In genomic region chr10:450463-450862, GRCh38 we compare ENCODE assay signal across 12 cellular contexts.
DNase-seq lines count a peak whose midpoint lies in the region; ATAC-seq and TF ChIP-seq lines count a peak whose summit lies in the region.
"Had no signal": no experiment of that assay in that cellular context is flagged by ENCODE, and none has a peak within 500 bp of the region (broad histone marks: within the 10 kb centered on the region; RNA-seq: fewer than 3 reads in every experiment).

No MANE protein-coding gene starts in this region.

- no peaks in the 10 kb centered on the region for H3K27me3 Mint-ChIP-seq in CD4-positive, alpha-beta memory T cell
- peaks cover 11 to 13% of the 10 kb centered on the region in 2 donors for H3K27me3 Mint-ChIP-seq in natural killer cell treated with Interleukin-12 subunit alpha and Interleukin-12 subunit beta and Interleukin-15 and Interleukin-18, amount 100 ng/mL, for 72 hours

- POLR2A ChIA-PET in CD4-positive, alpha-beta memory T cell (lab: Charles Lee; ENCODE audit: partially characterized antibody), result interaction anchor here (1.0 to 3.8 kb wide), 8 partner anchors 11 to 117 kb away, joined by 3 to 44 read pairs (median 8); no protein-coding TSS in a partner anchor

- peak; percentile 12 for ATAC-seq in GM21576 (IDR thresholded peaks at IDR 0.05; ENCODE audit: unreplicated experiment)
- ATAC-seq in natural killer cell treated with Interleukin-12 subunit alpha and Interleukin-12 subunit beta and Interleukin-15 and Interleukin-18, amount 100 ng/mL, for 72 hours, result no peak

- H3K4me3 Mint-ChIP-seq in CD4-positive, alpha-beta memory T cell, result peak overlapping the region; percentile 72 to 89 (median 79)
- H3K4me3 Mint-ChIP-seq in natural killer cell treated with Interleukin-12 subunit alpha and Interleukin-12 subunit beta and Interleukin-15 and Interleukin-18, amount 100 ng/mL, for 72 hours, result peak overlapping the region; percentile 59
- H3K4me3 Mint-ChIP-seq: CD14-positive monocyte had no signal

- H3K9me3 Mint-ChIP-seq in CD4-positive, alpha-beta memory T cell, result no peaks in the 10 kb centered on the region
- no peaks in the 10 kb centered on the region for H3K9me3 Mint-ChIP-seq in natural killer cell treated with Interleukin-12 subunit alpha and Interleukin-12 subunit beta and Interleukin-15 and Interleukin-18, amount 100 ng/mL, for 72 hours

- TF ChIP-seq CTCF in VCaP (conservative IDR thresholded peaks at IDR 0.05) (no peak), suprapubic skin (IDR thresholded peaks at IDR 0.05) (no peak)

- CTCF ChIA-PET in CD4-positive, alpha-beta memory T cell (lab: Charles Lee; ENCODE audit: partially characterized antibody), result interaction anchor here (0.8 to 1.7 kb wide), 3 partner anchors 9 to 189 kb away, joined by 3 to 8 read pairs (median 3); no protein-coding TSS in a partner anchor

- no peaks in the 10 kb centered on the region for H3K36me3 Mint-ChIP-seq in CD4-positive, alpha-beta memory T cell
- peaks cover 10% of the 10 kb centered on the region for H3K36me3 Mint-ChIP-seq in natural killer cell treated with Interleukin-12 subunit alpha and Interleukin-12 subunit beta and Interleukin-15 and Interleukin-18, amount 100 ng/mL, for 72 hours
- H3K36me3 Mint-ChIP-seq: CD14-positive monocyte had no signal

- intact Hi-C loops in CD4-positive, alpha-beta memory T cell (cut with micrococcal nuclease), result loop anchor here (5.0 kb wide), 1 partner anchor 118 kb away; no protein-coding TSS in a partner anchor

- H3K4me1 ChIP-seq in CD4-positive, alpha-beta memory T cell (ENCODE audit: insufficient read depth, low read length), result peaks cover 71% of the 10 kb centered on the region
- peaks cover 10% of the 10 kb centered on the region for H3K4me1 ChIP-seq in suprapubic skin

- TF ChIP-seq POLR2A in suprapubic skin (IDR thresholded peaks at IDR 0.05), result no peak

- DNase-seq in CD4-positive, alpha-beta memory T cell, result peak in 1 of 5 donors; percentile 14
- DNase-seq in natural killer cell treated with Interleukin-12 subunit alpha and Interleukin-12 subunit beta and Interleukin-15 and Interleukin-18, amount 100 ng/mL, for 72 hours (ENCODE audit: low spot score), result no peak
- DNase-seq in suprapubic skin (ENCODE audit: low spot score in 2 of 2) (no peak), GDM1 (lab: John Stamatoyannopoulos, UW) (no peak), HuH-7 (ENCODE audit: low spot score) (no peak)
- DNase-seq: NCI-H1105, NCI-H446 treated with DMSO at 0.1 percent for 48 hours had no signal

- peaks cover 34 to 77% (median 56%) of the 10 kb centered on the region in 4 donors for H3K4me1 Mint-ChIP-seq in CD4-positive, alpha-beta memory T cell
- peaks cover 17 to 27% of the 10 kb centered on the region in 2 donors for H3K4me1 Mint-ChIP-seq in natural killer cell treated with Interleukin-12 subunit alpha and Interleukin-12 subunit beta and Interleukin-15 and Interleukin-18, amount 100 ng/mL, for 72 hours (ENCODE audit: low read depth in 2 of 2)

- no peak for TF ChIP-seq EP300 in suprapubic skin (IDR thresholded peaks at IDR 0.05)

- 89% methylated on average over 3 of the region's 3 CpGs for WGBS in suprapubic skin

- H3K9me3 ChIP-seq in CD4-positive, alpha-beta memory T cell (ENCODE audit: control insufficient read depth in 1 of 2, low read length in 2 of 2), result no peaks in the 10 kb centered on the region
- H3K9me3 ChIP-seq in suprapubic skin, result no peaks in the 10 kb centered on the region
- H3K9me3 ChIP-seq: right atrium auricular region had no signal

- peak overlapping the region; percentile 88 to 95 (median 90) for H3K27ac Mint-ChIP-seq in CD4-positive, alpha-beta memory T cell
- no peak overlapping the region for H3K27ac Mint-ChIP-seq in natural killer cell treated with Interleukin-12 subunit alpha and Interleukin-12 subunit beta and Interleukin-15 and Interleukin-18, amount 100 ng/mL, for 72 hours
- H3K27ac Mint-ChIP-seq: CD14-positive monocyte had no signal

- H3K36me3 ChIP-seq in CD4-positive, alpha-beta memory T cell (ENCODE audit: insufficient read depth, low read length), result no peaks in the 10 kb centered on the region
- no peaks in the 10 kb centered on the region for H3K36me3 ChIP-seq in suprapubic skin
- H3K36me3 ChIP-seq: right atrium auricular region had no signal

- peak overlapping the region in 1 of 2 donors; percentile 37 for H3K4me3 ChIP-seq in CD4-positive, alpha-beta memory T cell (ENCODE audit: low read length in 2 of 2)
- no peak overlapping the region for H3K4me3 ChIP-seq in suprapubic skin
- H3K4me3 ChIP-seq: right atrium auricular region had no signal

- peak overlapping the region; percentile 14 for H3K27ac ChIP-seq in CD4-positive, alpha-beta memory T cell (ENCODE audit: low read depth, low read length)
- H3K27ac ChIP-seq in VCaP, result peak overlapping the region; percentile 67
- H3K27ac ChIP-seq in suprapubic skin, result no peak overlapping the region
- H3K27ac ChIP-seq: right atrium auricular region, RWPE1 had no signal

- no peaks in the 10 kb centered on the region for H3K27me3 ChIP-seq in CD4-positive, alpha-beta memory T cell (ENCODE audit: insufficient read depth, low read length)
- no peaks in the 10 kb centered on the region for H3K27me3 ChIP-seq in suprapubic skin
- H3K27me3 ChIP-seq: right atrium auricular region had no signal

Comparison
In these comparisons a context has a peak if more than half of its experiments do, and no peak if none do; other contexts are left out.
1. H3K27ac Mint-ChIP-seq: peak in CD4-positive, alpha-beta memory T cell (7 of 7); none in natural killer cell treated with Interleukin-12 subunit alpha and Interleukin-12 subunit beta and Interleukin-15 and Interleukin-18, amount 100 ng/mL, for 72 hours (0 of 2).